In genomic region chr1:70528591-70529333, GRCh38 we compare ENCODE assay signal across 8 cellular contexts.
A peak's percentile ranks its signal among the peaks of the same experiment; 100 is the strongest.
DNase-seq lines count a peak whose midpoint lies in the region; ATAC-seq, FAIRE-seq and TF ChIP-seq lines count a peak whose summit lies in the region.

No MANE protein-coding gene starts in this region.

- H3K4me1 ChIP-seq in BE2C (no peaks in the 10 kb centered on the region), mesendoderm (ENCODE audit: control insufficient read depth, low read depth, low read length) (no peaks in the 10 kb centered on the region)

- H2AK5ac ChIP-seq in mesendoderm (ENCODE audit: low read length): no peak overlapping the region

- H3K4me3 ChIP-seq in BE2C (ENCODE audit: low read depth, low read length) (no peak overlapping the region), mesendoderm (ENCODE audit: low read length) (no peak overlapping the region)

- TF ChIP-seq POLR2A in GM12891 (IDR thresholded peaks at IDR 0.05; ENCODE audit: low read depth, low read length): no peak

- peak overlapping the region; percentile 5 for H4K5ac ChIP-seq in mesendoderm (ENCODE audit: low read length)

- H3K27me3 ChIP-seq in BE2C (no peaks in the 10 kb centered on the region), mesendoderm (ENCODE audit: insufficient read depth, low read length, poor library complexity) (no peaks in the 10 kb centered on the region)

- no peak overlapping the region for H2BK15ac ChIP-seq in mesendoderm (replicated peaks; ENCODE audit: low read depth)

- ATAC-seq in HG02938 (IDR thresholded peaks at IDR 0.05; ENCODE audit: unreplicated experiment): peak; percentile 65
- ATAC-seq in HG02970 (IDR thresholded peaks at IDR 0.05; ENCODE audit: low FRiP score, unreplicated experiment): no peak

- H3K23ac ChIP-seq in mesendoderm (ENCODE audit: low read length): no peak overlapping the region

- H3K4me2 ChIP-seq in mesendoderm (ENCODE audit: low read length): no peak overlapping the region

- H3K36me3 ChIP-seq in BE2C: no peaks in the 10 kb centered on the region
- H3K36me3 ChIP-seq in mesendoderm (ENCODE audit: control insufficient read depth, insufficient read depth, low read length): no peaks in the 10 kb centered on the region

- H3K9ac ChIP-seq in mesendoderm (ENCODE audit: low read length): no peak overlapping the region

- H3K79me1 ChIP-seq in mesendoderm (ENCODE audit: low read length): no peaks in the 10 kb centered on the region

- H2BK5ac ChIP-seq in mesendoderm (ENCODE audit: low read length): no peak overlapping the region

- TF ChIP-seq CTCF in BE2C (IDR thresholded peaks at IDR 0.05; ENCODE audit: low read depth, low read length): peak; percentile 57

- FAIRE-seq in GM12891 (lab: Jason Lieb, UNC): peak; percentile 92

- H3K79me2 ChIP-seq in mesendoderm (ENCODE audit: control insufficient read depth, insufficient read depth, low read length): no peaks in the 10 kb centered on the region

- no peak overlapping the region for H3K56ac ChIP-seq in mesendoderm (ENCODE audit: low read length)

- no peak overlapping the region for H2BK120ac ChIP-seq in mesendoderm (ENCODE audit: low read depth, low read length)

- H3K9me3 ChIP-seq in BE2C: no peaks in the 10 kb centered on the region

- WGBS in mesendoderm (ENCODE audit: extremely low coverage, insufficient coverage, low lambda C conversion rate): no CpG with 5 or more reads among the region's 12 CpGs

- no peak overlapping the region for H3K27ac ChIP-seq in mesendoderm (ENCODE audit: low read depth, low read length)

- H3K4ac ChIP-seq in mesendoderm (ENCODE audit: low read depth, low read length): no peak overlapping the region

- DNase-seq in BE2C (peak; percentile 12), GM12891 (ENCODE audit: insufficient read length, low spot score) (no peak), NCI-H82 (lab: John Stamatoyannopoulos, UW) (peak; percentile 76), dedifferentiated amniotic fluid mesenchymal stem cell (ENCODE audit: extremely low spot score) (peak; percentile 25), mesendoderm (peak; percentile 69)
- DNase-seq in effector CD8-positive, alpha-beta T cell (lab: John Stamatoyannopoulos, UW): no peak

- H3K18ac ChIP-seq in mesendoderm (ENCODE audit: low read length): no peak overlapping the region

- H4K8ac ChIP-seq in mesendoderm (ENCODE audit: low read depth, low read length): no peak overlapping the region

TF ChIP-seq in GM12891, 5 proteins besides CTCF, POLR2A, EP300 and RAD21:
- TF ChIP-seq SPI1 (IDR thresholded peaks at IDR 0.05; ENCODE audit: low read depth, low read length) (no peak), TAF1 (IDR thresholded peaks at IDR 0.05; ENCODE audit: low read depth, low read length) (no peak), POLR2AphosphoS5 (IDR thresholded peaks at IDR 0.05; ENCODE audit: low read depth, low read length) (no peak), PAX5 (IDR thresholded peaks at IDR 0.05; ENCODE audit: insufficient read depth, low read length, severe bottlenecking) (no peak), POU2F2 (IDR thresholded peaks at IDR 0.05; ENCODE audit: low read depth, low read length) (no peak)

Comparison
In these comparisons a context has a peak if more than half of its experiments do, and no peak if none do; other contexts are left out.
1. DNase-seq: peak in BE2C (single experiment), NCI-H82 (single experiment), dedifferentiated amniotic fluid mesenchymal stem cell (single experiment) and mesendoderm (single experiment); none in GM12891 (single experiment) and effector CD8-positive, alpha-beta T cell (single experiment).